9 cellular contexts compared by ENCODE assay signal in genomic region chr1:36083635-36084501, GRCh38. TPM values are rescaled to one million over a fixed set of nuclear protein-coding genes. Genes with fewer than 3 reads are reported as not detected.
DNase-seq lines count a peak whose midpoint lies in the region; ATAC-seq, FAIRE-seq and TF ChIP-seq lines count a peak whose summit lies in the region.
"Had no signal": no experiment of that assay in that cellular context is flagged by ENCODE, and none has a peak within 500 bp of the region (broad histone marks: within the 10 kb centered on the region; RNA-seq: fewer than 3 reads in every experiment).

Gene TEKT2, plus strand, starts transcription at chr1:36084094. Its CDS starts 828 bp downstream, at chr1:36084922.

- H3K36me3 Mint-ChIP-seq in GM23338 (ENCODE audit: low read depth): no peaks in the 10 kb centered on the region; the same call in 2 of the 3 replicates

- peaks cover 10% of the 10 kb centered on the region; the same call in 1 of the 3 replicates for H3K4me1 Mint-ChIP-seq in GM23338

- no peaks in the 10 kb centered on the region for H3K36me3 ChIP-seq in GM23338 (ENCODE audit: insufficient read depth)
- no peaks in the 10 kb centered on the region for H3K36me3 ChIP-seq in muscle layer of duodenum (ENCODE audit: control insufficient read depth in 1 of 2, insufficient read depth in 2 of 2, low read length in 2 of 2)

- H3K79me2 ChIP-seq in GM23338 (replicated peaks; ENCODE audit: insufficient read depth): no peaks in the 10 kb centered on the region

- H3K4me3 Mint-ChIP-seq in GM23338: peak within 1 kb of the TSS; percentile 71

- TF ChIP-seq CTCF in GM23338 (conservative IDR thresholded peaks at IDR 0.05; ENCODE audit: low read depth in 2 of 2): peak in 1 of 2 experiments; percentile 17; a peak in 2 of 4 replicates

- no peak within 1 kb of the TSS for H3K27ac Mint-ChIP-seq in GM23338

- peaks cover 6% of the 10 kb centered on the region for H3K27me3 Mint-ChIP-seq in GM23338 (ENCODE audit: insufficient read depth, low read depth, poor library complexity)

- no peaks in the 10 kb centered on the region for H3K9me3 Mint-ChIP-seq in GM23338

- peak within 1 kb of the TSS; percentile 93 for H3K4me2 ChIP-seq in GM23338

- H3K27me3 ChIP-seq in GM23338 (ENCODE audit: insufficient read depth) (peaks cover 9% of the 10 kb centered on the region; the same call in 1 of the 2 replicates), muscle layer of duodenum (ENCODE audit: low read depth, low read length) (no peaks in the 10 kb centered on the region)

- H3K27ac ChIP-seq in GM23338 (ENCODE audit: low read depth) (no peak within 1 kb of the TSS), muscle layer of duodenum (ENCODE audit: low read length) (no peak within 1 kb of the TSS)

- peak within 1 kb of the TSS; percentile 81 for H3K4me3 ChIP-seq in GM23338
- H3K4me3 ChIP-seq in muscle layer of duodenum (ENCODE audit: low read depth in 1 of 2, low read length in 2 of 2): peak within 1 kb of the TSS; percentile 39 to 66

- H3K4me1 ChIP-seq in GM23338 (ENCODE audit: insufficient read depth): peaks cover 6% of the 10 kb centered on the region; the same call in 1 of the 2 replicates
- H3K4me1 ChIP-seq in muscle layer of duodenum (ENCODE audit: control insufficient read depth in 1 of 2, insufficient read depth in 2 of 2, low read length in 2 of 2): peaks cover 0 to 15% of the 10 kb centered on the region in 2 donors

- no peaks in the 10 kb centered on the region for H3K9me2 ChIP-seq in GM23338 (ENCODE audit: insufficient read depth)

- H3K9me3 ChIP-seq in muscle layer of duodenum (ENCODE audit: control insufficient read depth in 1 of 2, low read length in 2 of 2): no peaks in the 10 kb centered on the region

- TF ChIP-seq POLR2A in GM12891 (IDR thresholded peaks at IDR 0.05; ENCODE audit: low read depth, low read length): no peak

- DNase-seq in GM23338 (ENCODE audit: low spot score): peak; percentile 96
- DNase-seq in NCI-H774 (lab: John Stamatoyannopoulos, UW): peak; percentile 87
- peak; percentile 60 for DNase-seq in epidermal melanocyte (ENCODE audit: insufficient read length, low spot score)
- no peak for DNase-seq in GM12891 (ENCODE audit: insufficient read length, low spot score)
- no peak for DNase-seq in pons (ENCODE audit: low spot score)
- no peak for DNase-seq in LoVo (ENCODE audit: low spot score)

- ATAC-seq in GM23338 (peak; percentile 51), HG03196 (IDR thresholded peaks at IDR 0.05; ENCODE audit: unreplicated experiment) (no peak)

- H3F3A ChIP-seq in GM23338 (replicated peaks; ENCODE audit: low read depth): 0 out of 2 replicates have a peak, but pooled peaks cover 10% of the 10 kb centered on the region

- no peaks in the 10 kb centered on the region for H4K20me1 ChIP-seq in GM23338 (replicated peaks; ENCODE audit: insufficient read depth)

- H2AFZ ChIP-seq in GM23338: peak within 1 kb of the TSS; percentile 98

- FAIRE-seq in GM12891 (lab: Jason Lieb, UNC): no peak

TF ChIP-seq in GM23338, 12 proteins besides CTCF, POLR2A, EP300 and RAD21:
- no peak for TF ChIP-seq EZH2 (IDR thresholded peaks at IDR 0.05; ENCODE audit: low read depth, unreplicated experiment)
- TF ChIP-seq ZNF331 (CRISPR knock-in tag; IDR thresholded peaks at IDR 0.05; ENCODE audit: low read depth): no peak
- TF ChIP-seq JUNB (IDR thresholded peaks at IDR 0.05; ENCODE audit: unreplicated experiment): no peak
- no peak for TF ChIP-seq EZH2phosphoT487 (IDR thresholded peaks at IDR 0.05; ENCODE audit: unreplicated experiment)
- no peak for TF ChIP-seq NANOG (IDR thresholded peaks at IDR 0.05; ENCODE audit: borderline replicate concordance)
- TF ChIP-seq POLR2AphosphoS5 (IDR thresholded peaks at IDR 0.05; ENCODE audit: low read depth): no peak

TF ChIP-seq in GM12891, 5 proteins besides CTCF, POLR2A, EP300 and RAD21:
- TF ChIP-seq PAX5 (IDR thresholded peaks at IDR 0.05; ENCODE audit: insufficient read depth, low read length, severe bottlenecking) (no peak), POLR2AphosphoS5 (IDR thresholded peaks at IDR 0.05; ENCODE audit: low read depth, low read length) (no peak), SPI1 (IDR thresholded peaks at IDR 0.05; ENCODE audit: low read depth, low read length) (no peak), TAF1 (IDR thresholded peaks at IDR 0.05; ENCODE audit: low read depth, low read length) (no peak), POU2F2 (IDR thresholded peaks at IDR 0.05; ENCODE audit: low read depth, low read length) (no peak)

RNA-seq across cellular contexts. Expression of gene TEKT2, which starts in this region (rescaled TPM):
- total RNA-seq in GM23338 (2014; rRNA removed; shearing (Covaris generic)): 0.62 and 0.94 TPM in 2 replicates
- 0.24 and 0.36 TPM in 2 replicates for polyA plus RNA-seq in GM23338 (2016; fragmentation: Nextera tagmentation; extraction: Ambion mirVana)
- polyA plus RNA-seq in GM12891 (2012; ENCODE audit: low read depth, missing spikeins): 0.15 TPM
- total RNA-seq: SK-MEL-5 had no signal

Comparison
In these comparisons a context has a peak if more than half of its experiments do, and no peak if none do; other contexts are left out.
1. Peak in DNase-seq, ATAC-seq, H3K4me3 ChIP-seq and H3K4me2 ChIP-seq in GM23338; RNA of the gene not detected or under 1 TPM.
2. DNase-seq: peak in NCI-H774 (single experiment) and epidermal melanocyte (single experiment); none in GM12891 (single experiment), pons (single experiment) and LoVo (single experiment).